ENCODE assay signal across 25 cellular contexts in the genomic region with DNA sequence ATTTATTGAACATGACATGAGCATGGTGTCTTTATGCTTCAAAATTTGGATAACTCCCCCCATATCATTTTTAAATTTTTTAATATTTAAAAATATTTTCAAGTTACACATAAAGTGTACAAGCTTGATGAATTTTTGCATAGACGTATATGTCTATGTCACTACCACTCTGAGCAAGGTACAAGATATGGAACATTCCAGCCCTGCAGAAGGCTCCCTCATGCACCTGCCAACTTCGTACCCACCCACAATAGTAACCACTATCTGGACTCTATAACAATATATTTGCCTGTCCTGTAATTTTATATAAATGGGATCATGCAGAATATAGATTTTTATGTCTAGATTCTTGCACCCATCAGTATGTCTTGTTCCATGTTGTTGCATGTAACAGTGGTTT.
"Had no signal": no experiment of that assay in that cellular context is flagged by ENCODE, and none has a peak within 500 bp of the region (broad histone marks: within the 10 kb centered on the region; RNA-seq: fewer than 3 reads in every experiment).

No MANE protein-coding gene starts in this region.

- H3K4me1 Mint-ChIP-seq: mesothelial cell of epicardium, neural progenitor cell had no signal

- H3K9me3 Mint-ChIP-seq: dendritic cell treated with granulocyte-macrophage colony-stimulating factor and Interleukin-4, amounts not matched to agents 40 ng/mL and 50 ng/mL, for 4 days had no signal

- H3K27ac Mint-ChIP-seq: dendritic cell treated with granulocyte-macrophage colony-stimulating factor and Interleukin-4, amounts not matched to agents 40 ng/mL and 50 ng/mL, for 4 days; effector memory CD8-positive, alpha-beta T cell; memory B cell; mesothelial cell of epicardium; natural killer cell treated with Interleukin-12 subunit alpha and Interleukin-12 subunit beta and Interleukin-15 and Interleukin-18, amount 100 ng/mL, for 72 hours; neural progenitor cell; progenitor cell of endocrine pancreas had no signal

- H3K4me3 Mint-ChIP-seq: central memory CD8-positive, alpha-beta T cell; dendritic cell treated with granulocyte-macrophage colony-stimulating factor and Interleukin-4, amounts not matched to agents 40 ng/mL and 50 ng/mL, for 4 days; effector memory CD8-positive, alpha-beta T cell; memory B cell; mesothelial cell of epicardium; natural killer cell treated with Interleukin-12 subunit alpha and Interleukin-12 subunit beta and Interleukin-15 and Interleukin-18, amount 100 ng/mL, for 72 hours; neural progenitor cell had no signal

- H3K27me3 ChIP-seq: esophagus squamous epithelium, heart right ventricle, neural progenitor cell, pancreas, stomach, transverse colon had no signal

- H3K27ac ChIP-seq: epithelial cell of prostate, lower lobe of right lung, neural progenitor cell, pancreas had no signal

- H3K9me3 ChIP-seq: esophagus squamous epithelium, heart right ventricle, lower lobe of right lung, pancreas, stomach, thoracic aorta, transverse colon had no signal

- H3K36me3 ChIP-seq: neural progenitor cell had no signal

- H3K4me1 ChIP-seq: lower lobe of right lung, neural progenitor cell, pancreas had no signal

- H3K27me3 Mint-ChIP-seq: central memory CD8-positive, alpha-beta T cell; dendritic cell treated with granulocyte-macrophage colony-stimulating factor and Interleukin-4, amounts not matched to agents 40 ng/mL and 50 ng/mL, for 4 days; effector memory CD8-positive, alpha-beta T cell; memory B cell; natural killer cell treated with Interleukin-12 subunit alpha and Interleukin-12 subunit beta and Interleukin-15 and Interleukin-18, amount 100 ng/mL, for 72 hours; progenitor cell of endocrine pancreas had no signal

- H3K4me3 ChIP-seq: esophagus squamous epithelium, heart right ventricle, lower lobe of right lung, neural progenitor cell, pancreas, stomach, thoracic aorta, transverse colon had no signal

- ATAC-seq: effector memory CD8-positive, alpha-beta T cell; left lobe of liver; lower lobe of right lung; natural killer cell treated with Interleukin-12 subunit alpha and Interleukin-12 subunit beta and Interleukin-15 and Interleukin-18, amount 100 ng/mL, for 72 hours; sciatic nerve had no signal

- DNase-seq: effector memory CD8-positive, alpha-beta T cell; esophagus squamous epithelium; foreskin fibroblast; heart right ventricle; hypothalamus; kidney glomerular epithelial cell; lower lobe of right lung; nucleus accumbens; pancreas; stimulated activated CD4-positive, alpha-beta T cell treated with anti-CD3 and anti-CD28 coated beads, Interleukin-12 subunit alpha, Interleukin-12 subunit beta, amount 100 ng/mL, for 4 hours; stimulated activated naive CD4-positive, alpha-beta T cell; stomach; substantia nigra; transverse colon had no signal
